In genomic region chr4:140829825-140830224, GRCh38 we compare ENCODE assay signal across 14 cellular contexts.
DNase-seq lines count a peak whose midpoint lies in the region; ATAC-seq and TF ChIP-seq lines count a peak whose summit lies in the region.
"Had no signal": no experiment of that assay in that cellular context is flagged by ENCODE, and none has a peak within 500 bp of the region (broad histone marks: within the 10 kb centered on the region; RNA-seq: fewer than 3 reads in every experiment).

No MANE protein-coding gene starts in this region.

- ATAC-seq in GM18511 (IDR thresholded peaks at IDR 0.05; ENCODE audit: unreplicated experiment) (peak; percentile 93), GM21381 (IDR thresholded peaks at IDR 0.05; ENCODE audit: unreplicated experiment) (peak; percentile 91), HG02981 (IDR thresholded peaks at IDR 0.05; ENCODE audit: unreplicated experiment) (peak; percentile 90), GM18520 (IDR thresholded peaks at IDR 0.05; ENCODE audit: unreplicated experiment) (no peak), natural killer cell (no peak)
- ATAC-seq: gastrocnemius medialis, left cardiac atrium, T-helper 17 cell had no signal

- H3K4me2 ChIP-seq in KMS-11 = peak overlapping the region; percentile 35

- no peaks in the 10 kb centered on the region for H3K79me2 ChIP-seq in KMS-11 (ENCODE audit: insufficient read depth, low read depth)

- no peak overlapping the region for H3K4me3 ChIP-seq in KMS-11 (IDR thresholded peaks at IDR 0.05; ENCODE audit: insufficient read depth, low read depth, low read length)
- H3K4me3 ChIP-seq: gastrocnemius medialis had no signal

- H3K9ac ChIP-seq in KMS-11 = no peak overlapping the region

- H3K27me3 ChIP-seq in KMS-11 (ENCODE audit: insufficient read depth, low read depth) = no peaks in the 10 kb centered on the region

- H3K4me1 Mint-ChIP-seq in natural killer cell = no peaks in the 10 kb centered on the region
- H3K4me1 Mint-ChIP-seq: T-helper 17 cell had no signal

- H3K27me3 Mint-ChIP-seq in natural killer cell (ENCODE audit: low read depth in 2 of 2) = peaks cover 5 to 19% of the 10 kb centered on the region in 2 donors
- H3K27me3 Mint-ChIP-seq: T-helper 17 cell had no signal

- no peaks in the 10 kb centered on the region for H4K20me1 ChIP-seq in KMS-11 (ENCODE audit: insufficient read depth)

- H3K9me3 Mint-ChIP-seq in natural killer cell = no peaks in the 10 kb centered on the region

- H3K27ac Mint-ChIP-seq in natural killer cell = no peak overlapping the region
- H3K27ac Mint-ChIP-seq: T-helper 17 cell had no signal

- no peaks in the 10 kb centered on the region for H3K36me3 Mint-ChIP-seq in natural killer cell

- no peak overlapping the region for H2AFZ ChIP-seq in KMS-11 (ENCODE audit: low read depth)

- intact Hi-C loops in natural killer cell (cut with micrococcal nuclease) = no loop called here

- no peak overlapping the region for H3K4me3 Mint-ChIP-seq in natural killer cell
- H3K4me3 Mint-ChIP-seq: T-helper 17 cell had no signal

- H3K36me3 ChIP-seq in KMS-11 (ENCODE audit: insufficient read depth) = no peaks in the 10 kb centered on the region
- H3K36me3 ChIP-seq: gastrocnemius medialis had no signal

- peaks cover 30% of the 10 kb centered on the region for H3K4me1 ChIP-seq in KMS-11 (ENCODE audit: low read depth, poor library complexity, severe bottlenecking)
- H3K4me1 ChIP-seq: gastrocnemius medialis had no signal

- DNase-seq in NCI-H2227 treated with DMSO at 0.1 percent for 48 hours (lab: John Stamatoyannopoulos, UW) = no peak
- no peak for DNase-seq in natural killer cell
- DNase-seq in NCI-H1105 treated with DMSO at 0.1 percent for 48 hours (lab: John Stamatoyannopoulos, UW) = no peak
- DNase-seq: activated CD8-positive, alpha-beta memory T cell treated with anti-CD3 and anti-CD28 coated beads for 24 hours; gastrocnemius medialis; left cardiac atrium; NCI-H1048; stimulated activated naive CD4-positive, alpha-beta T cell; T-helper 17 cell had no signal

- TF ChIP-seq CTCF in KMS-11 (conservative IDR thresholded peaks at IDR 0.05; ENCODE audit: low read depth, low read length) = no peak
- no peak for TF ChIP-seq CTCF in natural killer cell (IDR thresholded peaks at IDR 0.05)

- no peak overlapping the region; the same call in 1 of the 2 replicates for H3K27ac ChIP-seq in KMS-11
- H3K27ac ChIP-seq: gastrocnemius medialis had no signal

Comparison
In these comparisons a context has a peak if more than half of its experiments do, and no peak if none do; other contexts are left out.
1. ATAC-seq: peak in GM18511 (single experiment), GM21381 (single experiment) and HG02981 (single experiment); none in GM18520 (single experiment) and natural killer cell (0 of 3).